In the genomic region with DNA sequence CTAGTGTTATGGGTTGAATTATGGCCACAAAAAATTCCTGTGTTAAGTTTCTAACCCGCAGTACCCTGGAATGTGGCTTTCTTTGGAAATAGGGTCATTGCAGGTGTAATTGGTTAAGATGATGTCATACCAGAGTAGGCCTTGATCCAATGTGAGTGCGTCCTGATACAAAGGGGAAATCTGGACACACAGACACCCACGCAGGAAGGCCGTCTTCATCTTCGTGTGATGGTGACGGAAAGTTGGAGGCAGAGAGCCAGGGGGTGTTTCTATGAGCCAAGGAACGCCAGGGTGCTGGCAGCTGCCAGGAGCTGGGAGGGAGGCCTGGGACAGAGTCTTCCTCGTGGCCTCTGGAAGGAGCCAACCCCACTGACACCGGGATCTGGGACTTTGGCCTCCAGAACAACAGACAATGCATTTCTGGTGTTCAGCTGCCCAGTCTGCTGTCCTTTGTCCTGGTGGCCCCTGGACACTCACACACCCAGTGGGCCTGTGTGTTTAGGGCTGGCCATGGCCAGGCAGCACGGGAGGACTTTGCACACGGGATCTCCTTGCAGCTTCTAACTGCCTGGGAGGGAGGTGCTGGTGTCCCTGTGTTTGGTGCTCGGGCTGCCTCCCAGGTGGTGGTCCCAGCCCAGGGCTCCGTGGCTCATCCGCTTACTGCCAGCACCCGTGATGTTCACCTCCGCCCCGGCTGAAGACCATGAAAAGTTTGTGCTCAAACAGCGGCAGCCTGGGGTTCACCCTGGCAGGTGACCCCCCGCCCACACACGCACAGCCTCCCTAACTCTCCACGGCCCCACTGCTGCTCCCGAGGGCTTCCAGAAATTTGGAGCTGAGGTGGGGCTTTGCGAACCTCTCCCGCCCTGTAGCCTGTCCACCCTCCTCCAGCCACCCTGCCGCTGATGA, we compare ENCODE assay signal across 17 cellular contexts. TPM values are rescaled to one million over a fixed set of nuclear protein-coding genes. Genes with fewer than 3 reads are reported as not detected.
A peak's percentile ranks its signal among the peaks of the same experiment; 100 is the strongest.
DNase-seq lines count a peak whose midpoint lies in the region; ATAC-seq and TF ChIP-seq lines count a peak whose summit lies in the region.
"Had no signal": no experiment of that assay in that cellular context is flagged by ENCODE, and none has a peak within 500 bp of the region (broad histone marks: within the 10 kb centered on the region; RNA-seq: fewer than 3 reads in every experiment).

No MANE protein-coding gene starts in this region.

- WGBS in hepatocyte (ENCODE audit: low lambda C conversion rate, missing lambda C conversion rate), result 87% methylated on average over 22 of the region's 25 CpGs
- 52 to 58% (median 56%) methylated on average over 25 of the region's 25 CpGs for WGBS in psoas muscle, 3 donors
- whole genome bisulfite sequencing in transverse colon (ENCODE audit: low coverage in 1 of 2), 2 donors, result 69% methylated on average over 25 of the region's 25 CpGs; no CpG with 5 or more reads in 1 of the 2 donors
- WGBS in gastroesophageal sphincter (ENCODE audit: low coverage in 1 of 2), 2 donors, result 75 to 83% methylated on average over 1 to 12 of the region's 25 CpGs

- H3K4me3 ChIP-seq in CD8-positive, alpha-beta memory T cell (ENCODE audit: low read length), result no peak overlapping the region
- H3K4me3 ChIP-seq in hepatocyte (no peak overlapping the region), psoas muscle (no peak overlapping the region), transverse colon (no peak overlapping the region), gastroesophageal sphincter (no peak overlapping the region)
- H3K4me3 ChIP-seq: BLaER1 had no signal

- POLR2A ChIA-PET in CD8-positive, alpha-beta memory T cell (lab: Charles Lee), result no interaction called here
- POLR2A ChIA-PET in WTC11 (lab: Charles Lee), result no interaction called here

- no peaks in the 10 kb centered on the region for H3K9me2 ChIP-seq in hepatocyte (replicated peaks; ENCODE audit: insufficient read depth)

- no peak for TF ChIP-seq POLR2A in transverse colon (IDR thresholded peaks at IDR 0.05)
- TF ChIP-seq POLR2A in gastroesophageal sphincter (IDR thresholded peaks at IDR 0.05), result no peak

- no peak for TF ChIP-seq EP300 in transverse colon (IDR thresholded peaks at IDR 0.05; ENCODE audit: low read depth)
- no peak for TF ChIP-seq EP300 in gastroesophageal sphincter (IDR thresholded peaks at IDR 0.05)

- H3K79me2 ChIP-seq in hepatocyte, result no peaks in the 10 kb centered on the region

- intact Hi-C loops in psoas muscle (cut with DNase I), result no loop called here
- intact Hi-C loops in transverse colon (cut with DNase I; ENCODE audit: low total_unique reads), result no loop called here

- peak overlapping the region; percentile 64 for H3K27ac ChIP-seq in CD8-positive, alpha-beta memory T cell (ENCODE audit: low read depth, low read length)
- H3K27ac ChIP-seq in hepatocyte (peak overlapping the region; percentile 12), psoas muscle (no peak overlapping the region), transverse colon (no peak overlapping the region), gastroesophageal sphincter (no peak overlapping the region)
- H3K27ac ChIP-seq: BLaER1 had no signal

- peak overlapping the region in 1 of 8 donors; percentile 43 for H3K27ac Mint-ChIP-seq in CD8-positive, alpha-beta memory T cell
- peak overlapping the region; percentile 87; the same call in 1 of the 2 replicates for H3K27ac Mint-ChIP-seq in WTC11
- H3K27ac Mint-ChIP-seq: HFFc6 had no signal

- no peak for ATAC-seq in WTC11
- ATAC-seq in psoas muscle, result peak; percentile 27 to 74 (median 52)
- no peak for ATAC-seq in gastroesophageal sphincter

- H3K4me1 Mint-ChIP-seq in CD8-positive, alpha-beta memory T cell, result peaks cover 0 to 7% (median 0%) of the 10 kb centered on the region in 3 donors
- H3K4me1 Mint-ChIP-seq in WTC11, result peaks cover 3% of the 10 kb centered on the region

- CTCF ChIA-PET in CD8-positive, alpha-beta memory T cell (lab: Charles Lee), result no interaction called here
- CTCF ChIA-PET in WTC11 (lab: Charles Lee), result interaction anchor here (0.9 to 1.5 kb wide), 4 partner anchors 10 to 21 kb away, joined by 3 to 6 read pairs (median 3); no protein-coding TSS in a partner anchor

- no peak overlapping the region for H2AFZ ChIP-seq in hepatocyte

- DNase-seq in CD8-positive, alpha-beta memory T cell, result no peak
- DNase-seq in WTC11 (ENCODE audit: low spot score) (no peak), hepatocyte (ENCODE audit: low spot score) (no peak), psoas muscle (no peak), transverse colon (no peak)
- no peak for DNase-seq in stimulated activated CD4-positive, alpha-beta T cell treated with anti-CD3 and anti-CD28 coated beads, Interleukin-4, amount 100 ng/mL, for 4 hours
- DNase-seq: GF-D8, GOT3, HFFc6, NCI-H1048, NCI-H2081 treated with DMSO at 0.1 percent for 48 hours, NCI-H510A, NCI-H774 had no signal

- no peaks in the 10 kb centered on the region for H3K36me3 Mint-ChIP-seq in CD8-positive, alpha-beta memory T cell
- H3K36me3 Mint-ChIP-seq in WTC11, result no peaks in the 10 kb centered on the region

- peaks cover 15 to 28% of the 10 kb centered on the region in 2 donors for H3K27me3 Mint-ChIP-seq in CD8-positive, alpha-beta memory T cell
- H3K27me3 Mint-ChIP-seq in WTC11 (ENCODE audit: low read depth), result no peaks in the 10 kb centered on the region

- in situ Hi-C loops in transverse colon (cut with MboI; ENCODE audit: low pct_ligation_motif_present in 1 of 4, low pct_unique_long_range_greater_than_20kb in 1 of 4, low sequenced_read_pairs in 3 of 4), result no loop called here

- H3K4me1 ChIP-seq in CD8-positive, alpha-beta memory T cell (ENCODE audit: insufficient read depth, low read length), result no peaks in the 10 kb centered on the region
- peaks cover 20% of the 10 kb centered on the region for H3K4me1 ChIP-seq in hepatocyte (ENCODE audit: insufficient read depth)
- H3K4me1 ChIP-seq in psoas muscle, result peaks cover 9% of the 10 kb centered on the region
- H3K4me1 ChIP-seq in transverse colon, result peaks cover 0 to 10% (median 5%) of the 10 kb centered on the region in 4 donors
- H3K4me1 ChIP-seq in gastroesophageal sphincter, result peaks cover 0 to 9% (median 0%) of the 10 kb centered on the region in 3 donors

- H4K20me1 ChIP-seq in hepatocyte (ENCODE audit: insufficient read depth, poor library complexity, severe bottlenecking), result no peaks in the 10 kb centered on the region

- H3K9me3 ChIP-seq in CD8-positive, alpha-beta memory T cell (ENCODE audit: low read length), result no peaks in the 10 kb centered on the region
- no peaks in the 10 kb centered on the region for H3K9me3 ChIP-seq in hepatocyte (ENCODE audit: low read depth)
- no peaks in the 10 kb centered on the region for H3K9me3 ChIP-seq in psoas muscle
- no peaks in the 10 kb centered on the region for H3K9me3 ChIP-seq in transverse colon
- H3K9me3 ChIP-seq in gastroesophageal sphincter, result no peaks in the 10 kb centered on the region
- H3K9me3 ChIP-seq: BLaER1 had no signal

- no peak for TF ChIP-seq CTCF in WTC11 (IDR thresholded peaks at IDR 0.05)
- TF ChIP-seq CTCF in hepatocyte (IDR thresholded peaks at IDR 0.05; ENCODE audit: poor library complexity), result no peak
- TF ChIP-seq CTCF in psoas muscle (IDR thresholded peaks at IDR 0.05), result no peak
- no peak for TF ChIP-seq CTCF in transverse colon (IDR thresholded peaks at IDR 0.05)
- no peak for TF ChIP-seq CTCF in gastroesophageal sphincter (IDR thresholded peaks at IDR 0.05)

- H3K4me2 ChIP-seq in hepatocyte, result peak overlapping the region; percentile 42
- H3K4me2 ChIP-seq: BLaER1 had no signal

- no peaks in the 10 kb centered on the region for H3K9me3 Mint-ChIP-seq in CD8-positive, alpha-beta memory T cell
- H3K9me3 Mint-ChIP-seq in WTC11, result no peaks in the 10 kb centered on the region

- no peaks in the 10 kb centered on the region for H3K36me3 ChIP-seq in CD8-positive, alpha-beta memory T cell (ENCODE audit: insufficient read depth, low read length)
- no peaks in the 10 kb centered on the region for H3K36me3 ChIP-seq in hepatocyte (replicated peaks; ENCODE audit: insufficient read depth, low read depth)
- H3K36me3 ChIP-seq in psoas muscle (ENCODE audit: insufficient read depth in 1 of 2, low read depth in 1 of 2), result no peaks in the 10 kb centered on the region
- H3K36me3 ChIP-seq in transverse colon, result no peaks in the 10 kb centered on the region
- H3K36me3 ChIP-seq in gastroesophageal sphincter, result no peaks in the 10 kb centered on the region
- H3K36me3 ChIP-seq: BLaER1 had no signal

- H3K27me3 ChIP-seq in CD8-positive, alpha-beta memory T cell (ENCODE audit: insufficient read depth, low read length, poor library complexity, severe bottlenecking), result no peaks in the 10 kb centered on the region
- H3K27me3 ChIP-seq in hepatocyte (no peaks in the 10 kb centered on the region), psoas muscle (ENCODE audit: insufficient read depth in 3 of 3, low read length in 2 of 3) (no peaks in the 10 kb centered on the region), transverse colon (peaks cover 10% of the 10 kb centered on the region), gastroesophageal sphincter (peaks cover 53% of the 10 kb centered on the region)

- no peak overlapping the region for H3K4me3 Mint-ChIP-seq in CD8-positive, alpha-beta memory T cell
- H3K4me3 Mint-ChIP-seq in WTC11, result no peak overlapping the region
- H3K4me3 Mint-ChIP-seq: HFFc6 had no signal

TF ChIP-seq in WTC11, 78 proteins besides CTCF, POLR2A, EP300 and RAD21:
- TF ChIP-seq SP1 (CRISPR knock-in tag; conservative IDR thresholded peaks at IDR 0.05) (no peak), JUN (CRISPR knock-in tag; IDR thresholded peaks at IDR 0.05) (no peak)
- TF ChIP-seq, protein P1, sequence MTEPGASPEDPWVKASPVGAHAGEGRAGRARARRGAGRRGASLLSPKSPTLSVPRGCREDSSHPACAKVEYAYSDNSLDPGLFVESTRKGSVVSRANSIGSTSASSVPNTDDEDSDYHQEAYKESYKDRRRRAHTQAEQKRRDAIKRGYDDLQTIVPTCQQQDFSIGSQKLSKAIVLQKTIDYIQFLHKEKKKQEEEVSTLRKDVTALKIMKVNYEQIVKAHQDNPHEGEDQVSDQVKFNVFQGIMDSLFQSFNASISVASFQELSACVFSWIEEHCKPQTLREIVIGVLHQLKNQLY (CRISPR knock-in tag; IDR thresholded peaks at IDR 0.05), result no peak
- TF ChIP-seq, protein P2, sequence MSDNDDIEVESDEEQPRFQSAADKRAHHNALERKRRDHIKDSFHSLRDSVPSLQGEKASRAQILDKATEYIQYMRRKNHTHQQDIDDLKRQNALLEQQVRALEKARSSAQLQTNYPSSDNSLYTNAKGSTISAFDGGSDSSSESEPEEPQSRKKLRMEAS (CRISPR knock-in tag; IDR thresholded peaks at IDR 0.05), result no peak

RNA-seq across cellular contexts. Expression of a gene that starts 53.4 kb away (rescaled TPM):
- total RNA-seq in CD8-positive, alpha-beta memory T cell, result not detected
- polyA plus RNA-seq in CD8-positive, alpha-beta memory T cell, result not detected
- total RNA-seq in WTC11 (2021) (1.4 to 2.3 TPM (median 1.6 TPM) in 3 replicates), hepatocyte (22.2 and 28.7 TPM in 2 replicates), psoas muscle (under 1 TPM in 2 of 4 donors, not detected in 2; 0.13 to 0.14 TPM), transverse colon (not detected), gastroesophageal sphincter (1 to 10 TPM in 2 of 4 donors, under 1 TPM in 2; 0.31 to 2.2 (median 1.1) TPM)
- polyA plus RNA-seq in hepatocyte (43.5 and 53.6 TPM in 2 replicates), psoas muscle (under 1 TPM in 2 of 3 donors, not detected in 1; 0.01 to 0.03 TPM)
- total RNA-seq: Daoy, HFFc6, MCF 10A had no signal

Comparison
In these comparisons a context has a peak if more than half of its experiments do, and no peak if none do; other contexts are left out.
1. H3K27ac ChIP-seq: peak in CD8-positive, alpha-beta memory T cell (single experiment) and hepatocyte (single experiment); none in psoas muscle (single experiment), transverse colon (0 of 4) and gastroesophageal sphincter (0 of 4).
2. ATAC-seq: peak in psoas muscle (4 of 4); none in WTC11 (single experiment) and gastroesophageal sphincter (single experiment).